13 cellular contexts compared by ENCODE assay signal in genomic region chr10:108789911-108790310, GRCh38.
A peak's percentile ranks its signal among the peaks of the same experiment; 100 is the strongest.
DNase-seq lines count a peak whose midpoint lies in the region; ATAC-seq and TF ChIP-seq lines count a peak whose summit lies in the region.
"Had no signal": no experiment of that assay in that cellular context is flagged by ENCODE, and none has a peak within 500 bp of the region (broad histone marks: within the 10 kb centered on the region; RNA-seq: fewer than 3 reads in every experiment).

No MANE protein-coding gene starts in this region.

- H3K36me3 ChIP-seq in Caco-2 (ENCODE audit: control insufficient read depth, insufficient read depth, low read length) = no peaks in the 10 kb centered on the region
- H3K36me3 ChIP-seq in right lobe of liver = no peaks in the 10 kb centered on the region

- TF ChIP-seq POLR2A in right lobe of liver (IDR thresholded peaks at IDR 0.05) = no peak

- ATAC-seq in GM18870 (IDR thresholded peaks at IDR 0.05; ENCODE audit: unreplicated experiment) (peak; percentile 88), HG02588 (IDR thresholded peaks at IDR 0.05; ENCODE audit: unreplicated experiment) (peak; percentile 79), right lobe of liver (no peak)

- CTCF ChIA-PET in Caco-2 (lab: Charles Lee) = no interaction called here

- H3K4me1 Mint-ChIP-seq in Caco-2 (ENCODE audit: low read depth, unreplicated experiment) = no peaks in the 10 kb centered on the region

- DNase-seq in HK-2 (ENCODE audit: unreplicated experiment) (peak; percentile 27), iris pigment epithelial cell (ENCODE audit: low read depth) (peak; percentile 48), OCI-M2 (lab: John Stamatoyannopoulos, UW; ENCODE audit: unreplicated experiment) (no peak), Caco-2 (no peak), right lobe of liver (no peak), activated gamma-delta T cell (lab: John Stamatoyannopoulos, UW) (no peak)
- DNase-seq: activated CD8-positive, alpha-beta memory T cell treated with anti-CD3 and anti-CD28 coated beads, Interleukin-2, amount 50 U/mL, for 4 hours; cortex of kidney; NCI-H187; SW 1271 had no signal

- no peak overlapping the region for H3K27ac Mint-ChIP-seq in Caco-2 (ENCODE audit: unreplicated experiment)

- H3K27me3 ChIP-seq in Caco-2 (replicated peaks; ENCODE audit: control insufficient read depth, insufficient read depth, low read length) (no peaks in the 10 kb centered on the region), right lobe of liver (no peaks in the 10 kb centered on the region)

- POLR2A ChIA-PET in Caco-2 (lab: Charles Lee) = no interaction called here

- no peaks in the 10 kb centered on the region for H3K9me3 ChIP-seq in Caco-2
- H3K9me3 ChIP-seq in right lobe of liver = no peaks in the 10 kb centered on the region

- H3K4me3 ChIP-seq in Caco-2 (ENCODE audit: low read depth, low read length) (no peak overlapping the region), right lobe of liver (no peak overlapping the region)

- no TSS peak for BruUV-seq in Caco-2 (replicated peaks; lab: Mats Ljungman, UMichigan)

- TF ChIP-seq CTCF in Caco-2 (IDR thresholded peaks at IDR 0.05; ENCODE audit: insufficient read depth in 1 of 2, low read depth in 1 of 2, low read length in 1 of 2, severe bottlenecking in 1 of 2, unreplicated experiment in 1 of 2) = no peak
- no peak for TF ChIP-seq CTCF in right lobe of liver (IDR thresholded peaks at IDR 0.05)

- no peak overlapping the region for H3K4me3 Mint-ChIP-seq in Caco-2 (ENCODE audit: unreplicated experiment)

- no peaks in the 10 kb centered on the region for H3K4me1 ChIP-seq in Caco-2
- no peaks in the 10 kb centered on the region for H3K4me1 ChIP-seq in right lobe of liver
- H3K4me1 ChIP-seq: parathyroid adenoma had no signal

- H3K36me3 Mint-ChIP-seq in Caco-2 (ENCODE audit: insufficient read depth, unreplicated experiment) = no peaks in the 10 kb centered on the region

- H3K27ac ChIP-seq in right lobe of liver = no peak overlapping the region
- H3K27ac ChIP-seq: parathyroid adenoma had no signal

- H3K27me3 Mint-ChIP-seq in Caco-2 (ENCODE audit: insufficient read depth, unreplicated experiment) = no peaks in the 10 kb centered on the region

- intact Hi-C loops in Caco-2 (cut with micrococcal nuclease; ENCODE audit: unreplicated experiment) (loop anchor here (10.0 kb wide), 2 partner anchors 635 to 1375 kb away; no protein-coding TSS in a partner anchor), right lobe of liver (cut with DNase I) (no loop called here)

- H3K9me3 Mint-ChIP-seq in Caco-2 (ENCODE audit: unreplicated experiment) = peaks cover 15% of the 10 kb centered on the region

Comparison
In these comparisons a context has a peak if more than half of its experiments do, and no peak if none do; other contexts are left out.
1. ATAC-seq: peak in GM18870 (single experiment) and HG02588 (single experiment); none in right lobe of liver (0 of 4).
2. DNase-seq: peak in HK-2 (single experiment) and iris pigment epithelial cell (single experiment); none in OCI-M2 (single experiment), Caco-2 (0 of 2), right lobe of liver (0 of 3) and activated gamma-delta T cell (single experiment).